Comparison of ENCODE assay signal across 21 cellular contexts in genomic region chr9:95937131-95937530, GRCh38.
"Had no signal": no experiment of that assay in that cellular context is flagged by ENCODE, and none has a peak within 500 bp of the region (broad histone marks: within the 10 kb centered on the region; RNA-seq: fewer than 3 reads in every experiment).

No MANE protein-coding gene starts in this region.

- H3K27me3 ChIP-seq: body of pancreas, left lung, sigmoid colon had no signal

- H3K4me1 Mint-ChIP-seq: endodermal cell, memory B cell had no signal

- H3K4me1 ChIP-seq: body of pancreas, left lung, prostate gland, sigmoid colon had no signal

- H3K27ac ChIP-seq: body of pancreas, left lung, prostate gland, sigmoid colon had no signal

- DNase-seq: activated CD4-positive, alpha-beta T cell treated with anti-CD3 and anti-CD28 coated beads, Interleukin-2, amount 50 U/mL, for 1 hour; activated CD4-positive, CD25-positive, alpha-beta regulatory T cell; activated effector memory CD4-positive, alpha-beta T cell treated with Interleukin-2 at 50 U/mL for 16 hours; activated T-cell treated with anti-CD3 and anti-CD28 coated beads for 4 hours; amniotic stem cell; body of pancreas; endodermal cell; head of caudate nucleus; islet precursor cell; left lung; occipital lobe; sigmoid colon; stimulated activated CD4-positive, alpha-beta T cell treated with anti-CD3 and anti-CD28 coated beads, Interleukin-2, amount 100 ng/mL, for 24 hours; stimulated activated naive CD4-positive, alpha-beta T cell; trophoblast cell had no signal

- H3K9me3 ChIP-seq: body of pancreas, prostate gland had no signal

- H3K4me3 ChIP-seq: body of pancreas, left lung, prostate gland, sigmoid colon had no signal

- ATAC-seq: activated naive CD4-positive, alpha-beta T cell treated with anti-CD3 and anti-CD28 coated beads, Interleukin-2, amount 50 U/mL, for 72 hours; body of pancreas; esophagus mucosa; left lung; natural killer cell treated with Interleukin-12 subunit alpha and Interleukin-12 subunit beta and Interleukin-15 and Interleukin-18, amount 100 ng/mL, for 72 hours had no signal

- H3K4me3 Mint-ChIP-seq: dendritic cell treated with granulocyte-macrophage colony-stimulating factor and Interleukin-4, amounts not matched to agents 40 ng/mL and 50 ng/mL, for 4 days; endodermal cell; memory B cell; natural killer cell treated with Interleukin-12 subunit alpha and Interleukin-12 subunit beta and Interleukin-15 and Interleukin-18, amount 100 ng/mL, for 72 hours had no signal

- H3K27ac Mint-ChIP-seq: dendritic cell treated with granulocyte-macrophage colony-stimulating factor and Interleukin-4, amounts not matched to agents 40 ng/mL and 50 ng/mL, for 4 days; endodermal cell; memory B cell had no signal

- H3K27me3 Mint-ChIP-seq: dendritic cell treated with granulocyte-macrophage colony-stimulating factor and Interleukin-4, amounts not matched to agents 40 ng/mL and 50 ng/mL, for 4 days; memory B cell; natural killer cell treated with Interleukin-12 subunit alpha and Interleukin-12 subunit beta and Interleukin-15 and Interleukin-18, amount 100 ng/mL, for 72 hours had no signal
